ENCODE assay signal across 1 cellular context in genomic region chr19:50333737-50334617, GRCh38.
A peak's percentile ranks its signal among the peaks of the same experiment; 100 is the strongest.
TF ChIP-seq lines count a peak whose summit lies in the region.

No MANE protein-coding gene starts in this region.

TF ChIP-seq in HepG2, 621 proteins besides CTCF, POLR2A, EP300 and RAD21 (continued from another document and continues in another):
- TF ChIP-seq ZNF747 (CRISPR knock-in tag; IDR thresholded peaks at IDR 0.05; ENCODE audit: borderline replicate concordance) (no peak), PLRG1 (conservative IDR thresholded peaks at IDR 0.05) (no peak), RFX1 (IDR thresholded peaks at IDR 0.05) (no peak), PLSCR1 (CRISPR knock-in tag; IDR thresholded peaks at IDR 0.05; ENCODE audit: borderline replicate concordance) (no peak), IRX3 (CRISPR knock-in tag; IDR thresholded peaks at IDR 0.05; ENCODE audit: borderline replicate concordance, low read depth) (no peak), SALL1 (CRISPR knock-in tag; IDR thresholded peaks at IDR 0.05) (peak; percentile 91), ZNF431 (CRISPR knock-in tag; IDR thresholded peaks at IDR 0.05; ENCODE audit: borderline replicate concordance, low read depth) (no peak), MAZ (IDR thresholded peaks at IDR 0.05; ENCODE audit: borderline replicate concordance, low read depth, low read length) (no peak), MAZ (CRISPR knock-in tag; IDR thresholded peaks at IDR 0.05; ENCODE audit: low read depth) (peak; percentile 66), TAF15 (IDR thresholded peaks at IDR 0.05; ENCODE audit: low read depth, low read length, poor library complexity, severe bottlenecking) (no peak), RXRA (CRISPR knock-in tag; IDR thresholded peaks at IDR 0.05) (no peak), NCOA2 (CRISPR knock-in tag; IDR thresholded peaks at IDR 0.05) (peak; percentile 42), FOXP1 (IDR thresholded peaks at IDR 0.05) (no peak), FOXP1 (CRISPR knock-in tag; IDR thresholded peaks at IDR 0.05) (no peak), ZNF784 (CRISPR knock-in tag; IDR thresholded peaks at IDR 0.05; ENCODE audit: borderline replicate concordance) (no peak), ZNF446 (CRISPR knock-in tag; IDR thresholded peaks at IDR 0.05) (0 out of 2 replicates have a peak, but pooled peaks have one; percentile 69), ZUFSP (CRISPR knock-in tag; IDR thresholded peaks at IDR 0.05; ENCODE audit: borderline replicate concordance) (no peak), SNAPC5 (CRISPR knock-in tag; IDR thresholded peaks at IDR 0.05; ENCODE audit: borderline replicate concordance) (no peak), ZNF138 (CRISPR knock-in tag; IDR thresholded peaks at IDR 0.05; ENCODE audit: low read depth) (no peak), KLF13 (CRISPR knock-in tag; IDR thresholded peaks at IDR 0.05) (no peak), ZNF18 (CRISPR knock-in tag; IDR thresholded peaks at IDR 0.05; ENCODE audit: insufficient replicate concordance) (peak; percentile 50), PHF21A (CRISPR knock-in tag; IDR thresholded peaks at IDR 0.05) (no peak), MTF1 (CRISPR knock-in tag; IDR thresholded peaks at IDR 0.05) (peak; percentile 90; the same call in 1 of the 2 replicates), RARA (CRISPR knock-in tag; IDR thresholded peaks at IDR 0.05) (peak; percentile 15; the same call in 1 of the 2 replicates), ZNF737 (CRISPR knock-in tag; IDR thresholded peaks at IDR 0.05; ENCODE audit: borderline replicate concordance) (no peak), SP2 (CRISPR knock-in tag; IDR thresholded peaks at IDR 0.05) (no peak), PPARG (CRISPR knock-in tag; conservative IDR thresholded peaks at IDR 0.05) (no peak), ZNF781 (CRISPR knock-in tag; IDR thresholded peaks at IDR 0.05; ENCODE audit: borderline replicate concordance, not compliant biosample characterization) (peak; percentile 86), FOXP4 (CRISPR knock-in tag; IDR thresholded peaks at IDR 0.05) (peak; percentile 39; the same call in 1 of the 2 replicates), PRDM10 (CRISPR knock-in tag; IDR thresholded peaks at IDR 0.05; ENCODE audit: low read depth) (no peak), GMEB1 (CRISPR knock-in tag; IDR thresholded peaks at IDR 0.05; ENCODE audit: borderline replicate concordance) (peak; percentile 14; the same call in 1 of the 2 replicates), ZNF121 (CRISPR knock-in tag; IDR thresholded peaks at IDR 0.05) (no peak), ZNF616 (CRISPR knock-in tag; IDR thresholded peaks at IDR 0.05; ENCODE audit: low read depth) (peak; percentile 88), KMT2B (CRISPR knock-in tag; IDR thresholded peaks at IDR 0.05) (no peak; the same call in 1 of the 2 replicates), ZNF547 (CRISPR knock-in tag; IDR thresholded peaks at IDR 0.05) (peak; percentile 83), NFIC (IDR thresholded peaks at IDR 0.05; ENCODE audit: low read length) (no peak), ARNTL (CRISPR knock-in tag; IDR thresholded peaks at IDR 0.05) (no peak), ZBTB42 (CRISPR knock-in tag; IDR thresholded peaks at IDR 0.05) (0 out of 2 replicates have a peak, but pooled peaks have one; percentile 51), SNRNP70 (IDR thresholded peaks at IDR 0.05; ENCODE audit: low read depth, low read length) (no peak), ZFY (CRISPR knock-in tag; IDR thresholded peaks at IDR 0.05) (peak; percentile 83), HNRNPLL (IDR thresholded peaks at IDR 0.05; ENCODE audit: low read depth, low read length, poor library complexity, severe bottlenecking) (no peak), ZNF235 (CRISPR knock-in tag; IDR thresholded peaks at IDR 0.05; ENCODE audit: borderline replicate concordance) (0 out of 2 replicates have a peak, but pooled peaks have one; percentile 60), CEBPZ (IDR thresholded peaks at IDR 0.05; ENCODE audit: low read length) (no peak), TSC22D2 (CRISPR knock-in tag; IDR thresholded peaks at IDR 0.05; ENCODE audit: borderline replicate concordance) (no peak), SUZ12 (IDR thresholded peaks at IDR 0.05; ENCODE audit: low read depth, low read length) (no peak)
